12 cellular contexts compared by ENCODE assay signal in the genomic region with DNA sequence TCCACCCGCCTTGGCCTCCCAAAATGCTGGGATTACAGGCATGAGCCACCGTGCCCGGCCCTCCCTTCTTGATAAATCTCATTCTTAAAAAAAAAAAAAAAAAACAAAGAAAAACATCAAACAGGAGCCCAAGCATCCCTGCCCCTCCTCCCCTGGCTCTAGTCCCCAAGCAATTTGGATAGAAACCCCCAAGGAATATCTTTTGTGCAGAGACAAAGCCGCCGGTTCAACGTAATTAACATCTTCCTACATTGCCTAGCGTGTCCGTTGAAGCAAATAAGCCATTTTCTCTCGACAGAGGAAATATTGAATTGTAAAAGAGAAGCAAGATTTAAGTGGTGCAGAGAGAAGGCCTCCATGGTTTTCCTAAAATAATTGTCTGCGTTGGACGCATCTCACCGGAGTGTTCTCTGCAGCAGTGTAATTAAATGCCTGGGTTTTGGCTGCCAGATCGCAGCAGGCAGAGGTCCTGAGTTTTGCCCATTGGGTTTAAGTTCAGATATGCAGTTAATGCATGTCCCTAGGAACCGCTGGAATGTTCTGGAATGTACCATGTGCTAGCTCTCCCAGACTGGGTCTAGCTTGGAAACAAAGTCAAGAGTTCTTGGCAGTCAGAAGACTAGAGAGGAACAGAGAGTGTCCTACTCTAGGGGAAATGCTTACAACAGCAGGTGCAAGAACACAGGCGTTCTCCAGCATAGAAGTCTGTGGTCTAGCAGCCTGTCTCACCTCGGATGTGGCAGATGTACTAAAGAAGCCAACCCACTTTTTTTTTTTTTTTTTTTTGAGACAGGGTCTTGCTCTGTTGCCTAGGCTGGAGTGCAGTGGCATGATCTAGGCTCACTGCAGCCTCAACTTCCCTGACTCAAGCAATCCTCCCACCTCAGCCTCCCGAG. TPM values are rescaled to one million over a fixed set of nuclear protein-coding genes. Genes with fewer than 3 reads are reported as not detected.
A peak's percentile ranks its signal among the peaks of the same experiment; 100 is the strongest.
DNase-seq lines count a peak whose midpoint lies in the region; ATAC-seq and TF ChIP-seq lines count a peak whose summit lies in the region.
"Had no signal": no experiment of that assay in that cellular context is flagged by ENCODE, and none has a peak within 500 bp of the region (broad histone marks: within the 10 kb centered on the region; RNA-seq: fewer than 3 reads in every experiment).

No MANE protein-coding gene starts in this region.

- CTCF ChIA-PET in CD8-positive, alpha-beta T cell (lab: Charles Lee) = interaction anchor here (1.0 to 1.5 kb wide), 3 partner anchors 8 to 50 kb away, joined by 3 to 4 read pairs (median 3); no protein-coding TSS in a partner anchor
- CTCF ChIA-PET in activated CD4-positive, alpha-beta memory T cell treated with anti-CD3 and anti-CD28 coated beads, Interleukin-2, amount 10 ng/mL, durations not matched to agents 7 days and 5 days (lab: Charles Lee) = interaction anchor here (0.7 kb wide), 1 partner anchor 1597 kb away, joined by 3 read pairs; no protein-coding TSS in a partner anchor

- H3K36me3 Mint-ChIP-seq in CD8-positive, alpha-beta T cell = no peaks in the 10 kb centered on the region
- peaks cover 4% of the 10 kb centered on the region for H3K36me3 Mint-ChIP-seq in activated CD4-positive, alpha-beta memory T cell treated with anti-CD3 and anti-CD28 coated beads, Interleukin-2, amount 10 ng/mL, durations not matched to agents 7 days and 5 days (ENCODE audit: low read depth)

- no peak for TF ChIP-seq CTCF in CD8-positive, alpha-beta T cell (IDR thresholded peaks at IDR 0.05)
- TF ChIP-seq CTCF in mucosa of descending colon (IDR thresholded peaks at IDR 0.05) = no peak

- H3K27ac ChIP-seq in CD8-positive, alpha-beta T cell (ENCODE audit: low read depth, low read length) = no peak overlapping the region
- H3K27ac ChIP-seq: epithelial cell of prostate, thoracic aorta had no signal

- POLR2A ChIA-PET in CD8-positive, alpha-beta T cell (lab: Charles Lee) = interaction anchor here (1.2 kb wide), 1 partner anchor 31 kb away, joined by 3 read pairs; a partner anchor contains a TSS
- POLR2A ChIA-PET in activated CD4-positive, alpha-beta memory T cell treated with anti-CD3 and anti-CD28 coated beads, Interleukin-2, amount 10 ng/mL, durations not matched to agents 7 days and 5 days (lab: Charles Lee) = interaction anchor here (2.7 kb wide), 1 partner anchor 9 kb away, joined by 10 read pairs; no protein-coding TSS in a partner anchor

- peak overlapping the region; percentile 34 for H3K4me3 ChIP-seq in CD8-positive, alpha-beta T cell (ENCODE audit: low read depth, low read length)
- peak overlapping the region; percentile 18; the same call in 1 of the 2 replicates for H3K4me3 ChIP-seq in Jurkat, Clone E6-1 (ENCODE audit: low read length)
- H3K4me3 ChIP-seq in mucosa of descending colon = no peak overlapping the region
- H3K4me3 ChIP-seq: thoracic aorta had no signal

- H3K27me3 Mint-ChIP-seq in CD8-positive, alpha-beta T cell (ENCODE audit: low read depth) = no peaks in the 10 kb centered on the region
- H3K27me3 Mint-ChIP-seq in activated CD4-positive, alpha-beta memory T cell treated with anti-CD3 and anti-CD28 coated beads, Interleukin-2, amount 10 ng/mL, durations not matched to agents 7 days and 5 days = no peaks in the 10 kb centered on the region

- intact Hi-C loops in CD8-positive, alpha-beta T cell (cut with DNase I, micrococcal nuclease) = loop anchor here in 1 of 2 experiments (1.0 to 5.0 kb wide), 2 partner anchors 8 to 46 kb away; no protein-coding TSS in a partner anchor
- intact Hi-C loops in mucosa of descending colon (cut with DNase I, micrococcal nuclease) = no loop called here

- DNase-seq in CD8-positive, alpha-beta T cell = peak in 6 of 7 experiments; percentile 31 to 69 (median 54)
- DNase-seq in Jurkat, Clone E6-1 (ENCODE audit: low read depth, low spot score) = peak; percentile 97
- peak; percentile 65 for DNase-seq in activated CD4-positive, alpha-beta memory T cell treated with anti-CD3 and anti-CD28 coated beads, Interleukin-2, amount 10 ng/mL, durations not matched to agents 7 days and 5 days
- DNase-seq in mucosa of descending colon (peak in 1 of 3 donors; percentile 29), NCI-H526 treated with DMSO at 0.1 percent for 48 hours (lab: John Stamatoyannopoulos, UW) (no peak)
- DNase-seq: NCI-H524 treated with DMSO at 0.1 percent for 48 hours had no signal

- H3K27ac Mint-ChIP-seq in CD8-positive, alpha-beta T cell = peak overlapping the region; percentile 88
- H3K27ac Mint-ChIP-seq in activated CD4-positive, alpha-beta memory T cell treated with anti-CD3 and anti-CD28 coated beads, Interleukin-2, amount 10 ng/mL, durations not matched to agents 7 days and 5 days = peak overlapping the region; percentile 77
- H3K27ac Mint-ChIP-seq: nephron had no signal

- no peaks in the 10 kb centered on the region for H3K9me3 Mint-ChIP-seq in CD8-positive, alpha-beta T cell
- no peaks in the 10 kb centered on the region for H3K9me3 Mint-ChIP-seq in activated CD4-positive, alpha-beta memory T cell treated with anti-CD3 and anti-CD28 coated beads, Interleukin-2, amount 10 ng/mL, durations not matched to agents 7 days and 5 days
- H3K9me3 Mint-ChIP-seq: nephron had no signal

- H3K36me3 ChIP-seq in CD8-positive, alpha-beta T cell (ENCODE audit: insufficient read depth, low read length) = no peaks in the 10 kb centered on the region
- H3K36me3 ChIP-seq in mucosa of descending colon (ENCODE audit: low read depth) = no peaks in the 10 kb centered on the region
- H3K36me3 ChIP-seq: thoracic aorta had no signal

- peak overlapping the region; percentile 76 for H3K4me3 Mint-ChIP-seq in CD8-positive, alpha-beta T cell
- no peak overlapping the region for H3K4me3 Mint-ChIP-seq in activated CD4-positive, alpha-beta memory T cell treated with anti-CD3 and anti-CD28 coated beads, Interleukin-2, amount 10 ng/mL, durations not matched to agents 7 days and 5 days
- H3K4me3 Mint-ChIP-seq: nephron had no signal

- H3K27me3 ChIP-seq in CD8-positive, alpha-beta T cell (ENCODE audit: insufficient read depth, low read length) = no peaks in the 10 kb centered on the region

- peaks cover 58% of the 10 kb centered on the region for H3K4me1 Mint-ChIP-seq in CD8-positive, alpha-beta T cell (ENCODE audit: low read depth)
- H3K4me1 Mint-ChIP-seq in activated CD4-positive, alpha-beta memory T cell treated with anti-CD3 and anti-CD28 coated beads, Interleukin-2, amount 10 ng/mL, durations not matched to agents 7 days and 5 days = peaks cover 47% of the 10 kb centered on the region

- peak; percentile 77 for ATAC-seq in CD8-positive, alpha-beta T cell
- ATAC-seq in mucosa of descending colon = peak; percentile 79
- no peak for ATAC-seq in HG03354 (IDR thresholded peaks at IDR 0.05; ENCODE audit: poor library complexity, severe bottlenecking, unreplicated experiment)
- no peak for ATAC-seq in HG03139 (IDR thresholded peaks at IDR 0.05; ENCODE audit: unreplicated experiment)
- ATAC-seq in GM21528 (IDR thresholded peaks at IDR 0.05; ENCODE audit: low FRiP score, unreplicated experiment) = no peak

- H3K9me3 ChIP-seq in CD8-positive, alpha-beta T cell (ENCODE audit: low read length) = no peaks in the 10 kb centered on the region
- no peaks in the 10 kb centered on the region for H3K9me3 ChIP-seq in mucosa of descending colon
- H3K9me3 ChIP-seq: thoracic aorta had no signal

- H3K4me1 ChIP-seq in CD8-positive, alpha-beta T cell (ENCODE audit: insufficient read depth, low read length) = peaks cover 65% of the 10 kb centered on the region
- no peaks in the 10 kb centered on the region for H3K4me1 ChIP-seq in mucosa of descending colon (ENCODE audit: low read depth)

RNA-seq across cellular contexts. Expression of a gene that starts 30.9 kb away (rescaled TPM):
- total RNA-seq in CD8-positive, alpha-beta T cell = 10 to 100 TPM; 42.4 to 42.7 TPM
- polyA plus RNA-seq in Jurkat, Clone E6-1 (2012; ENCODE audit: insufficient read depth, insufficient read length) = 198 TPM
- total RNA-seq in activated CD4-positive, alpha-beta memory T cell treated with anti-CD3 and anti-CD28 coated beads, Interleukin-2, amount 10 ng/mL, durations not matched to agents 7 days and 5 days = 10 to 100 TPM; 96.0 to 97.0 TPM
- 10 to 100 TPM; 44.5 to 64.2 (median 52.5) TPM for total RNA-seq in mucosa of descending colon

RNA-seq across cellular contexts. Expression of a gene that starts 38.3 kb away (rescaled TPM):
- total RNA-seq in CD8-positive, alpha-beta T cell = 100 to 1,000 TPM; 161 to 173 TPM
- polyA plus RNA-seq in Jurkat, Clone E6-1 (2012; ENCODE audit: insufficient read depth, insufficient read length) = 803 TPM
- total RNA-seq in activated CD4-positive, alpha-beta memory T cell treated with anti-CD3 and anti-CD28 coated beads, Interleukin-2, amount 10 ng/mL, durations not matched to agents 7 days and 5 days = 100 to 1,000 TPM; 339 to 372 TPM
- 100 to 1,000 TPM; 244 to 293 (median 271) TPM for total RNA-seq in mucosa of descending colon

RNA-seq across cellular contexts. Expression of a gene that starts 47.1 kb away (rescaled TPM):
- 10 to 100 TPM; 38.9 to 41.3 TPM for total RNA-seq in CD8-positive, alpha-beta T cell
- 22.3 TPM for polyA plus RNA-seq in Jurkat, Clone E6-1 (2012; ENCODE audit: insufficient read depth, insufficient read length)
- total RNA-seq in activated CD4-positive, alpha-beta memory T cell treated with anti-CD3 and anti-CD28 coated beads, Interleukin-2, amount 10 ng/mL, durations not matched to agents 7 days and 5 days = 10 to 100 TPM; 18.3 to 20.6 TPM
- 10 to 100 TPM; 25.7 to 36.1 (median 31.3) TPM for total RNA-seq in mucosa of descending colon

Comparison
In these comparisons a context has a peak if more than half of its experiments do, and no peak if none do; other contexts are left out.
1. ATAC-seq: peak in CD8-positive, alpha-beta T cell (single experiment) and mucosa of descending colon (single experiment); none in HG03354 (single experiment), HG03139 (single experiment) and GM21528 (single experiment).